Comparison of ENCODE assay signal across 19 cellular contexts in genomic region chr7:40283391-40283790, GRCh38.
"Had no signal": no experiment of that assay in that cellular context is flagged by ENCODE, and none has a peak within 500 bp of the region (broad histone marks: within the 10 kb centered on the region; RNA-seq: fewer than 3 reads in every experiment).

No MANE protein-coding gene starts in this region.

- H3K4me1 ChIP-seq: gastrocnemius medialis, lower lobe of right lung, prostate gland, suprapubic skin had no signal

- H3K36me3 Mint-ChIP-seq: stimulated activated naive B cell treated with anti-CD40 and anti-IgM and Interleukin-4, amounts not matched to agents 10 μg/mL and 1 μg/mL and 100 μg/mL, for 72 hours; type B pancreatic cell had no signal

- H3K36me3 ChIP-seq: gastrocnemius medialis, lower lobe of right lung, prostate gland, suprapubic skin had no signal

- H3K4me3 ChIP-seq: coronary artery, gastrocnemius medialis, lower lobe of right lung, prostate gland, suprapubic skin had no signal

- H3K27ac ChIP-seq: coronary artery, gastrocnemius medialis, lower lobe of right lung, prostate gland, suprapubic skin had no signal

- FAIRE-seq: small intestine had no signal

- H3K27me3 ChIP-seq: gastrocnemius medialis, suprapubic skin had no signal

- H3K9me3 ChIP-seq: gastrocnemius medialis, lower lobe of right lung, prostate gland had no signal

- H3K4me1 Mint-ChIP-seq: naive thymus-derived CD8-positive, alpha-beta T cell; nephron progenitor cell; stimulated activated naive B cell treated with anti-CD40 and anti-IgM and Interleukin-4, amounts not matched to agents 10 μg/mL and 1 μg/mL and 100 μg/mL, for 72 hours had no signal

- H3K27ac Mint-ChIP-seq: effector memory CD8-positive, alpha-beta T cell; naive thymus-derived CD8-positive, alpha-beta T cell; nephron progenitor cell; stimulated activated naive B cell treated with anti-CD40 and anti-IgM and Interleukin-4, amounts not matched to agents 10 μg/mL and 1 μg/mL and 100 μg/mL, for 72 hours; stimulated activated naive CD8-positive, alpha-beta T cell treated with anti-CD3 and anti-CD28 coated beads, Interleukin-15, Interleukin-2, amounts not matched to agents 100 ng/mL and 50 ng/mL, for 24 hours; type B pancreatic cell had no signal

- H3K4me3 Mint-ChIP-seq: effector memory CD8-positive, alpha-beta T cell; nephron progenitor cell; stimulated activated naive B cell treated with anti-CD40 and anti-IgM and Interleukin-4, amounts not matched to agents 10 μg/mL and 1 μg/mL and 100 μg/mL, for 72 hours; stimulated activated naive CD8-positive, alpha-beta T cell treated with anti-CD3 and anti-CD28 coated beads, Interleukin-15, Interleukin-2, amounts not matched to agents 100 ng/mL and 50 ng/mL, for 24 hours; type B pancreatic cell had no signal

- H3K27me3 Mint-ChIP-seq: effector memory CD8-positive, alpha-beta T cell; stimulated activated naive B cell treated with anti-CD40 and anti-IgM and Interleukin-4, amounts not matched to agents 10 μg/mL and 1 μg/mL and 100 μg/mL, for 72 hours; stimulated activated naive CD8-positive, alpha-beta T cell treated with anti-CD3 and anti-CD28 coated beads, Interleukin-15, Interleukin-2, amounts not matched to agents 100 ng/mL and 50 ng/mL, for 24 hours; type B pancreatic cell had no signal

- DNase-seq: effector memory CD8-positive, alpha-beta T cell; foreskin fibroblast; gastrocnemius medialis; head of caudate nucleus; left ventricle myocardium superior; lower lobe of right lung; naive thymus-derived CD8-positive, alpha-beta T cell; nephron progenitor cell; nucleus accumbens; right cardiac atrium; small intestine; stimulated activated CD4-positive, alpha-beta T cell treated with anti-CD3 and anti-CD28 coated beads, Interleukin-15, amount 100 ng/mL, for 24 hours; stimulated activated CD4-positive, alpha-beta T cell treated with anti-CD3 and anti-CD28 coated beads, Interleukin-2, amount 100 ng/mL, for 48 hours; stimulated activated naive B cell treated with anti-CD40 and anti-IgM and Interleukin-4, amounts not matched to agents 10 μg/mL and 1 μg/mL and 100 μg/mL, for 72 hours had no signal

- ATAC-seq: effector memory CD8-positive, alpha-beta T cell; gastrocnemius medialis; left ventricle myocardium superior; lower lobe of right lung; naive thymus-derived CD8-positive, alpha-beta T cell; right cardiac atrium; stimulated activated naive B cell treated with anti-CD40 and anti-IgM and Interleukin-4, amounts not matched to agents 10 μg/mL and 1 μg/mL and 100 μg/mL, for 72 hours had no signal

- H3K9me3 Mint-ChIP-seq: type B pancreatic cell had no signal
